8 cellular contexts compared by ENCODE assay signal in genomic region chr10:74176380-74177139, GRCh38. TPM values are rescaled to one million over a fixed set of nuclear protein-coding genes. Genes with fewer than 3 reads are reported as not detected.
DNase-seq lines count a peak whose midpoint lies in the region; ATAC-seq lines count a peak whose summit lies in the region.

No MANE protein-coding gene starts in this region.

- H3K4me3 ChIP-seq in endocrine pancreas (ENCODE audit: control insufficient read depth, insufficient read depth, low read length), result peak overlapping the region; percentile 92

- no peaks in the 10 kb centered on the region for H3K27me3 ChIP-seq in endocrine pancreas (ENCODE audit: control insufficient read depth, insufficient read depth, low read length)

- in situ Hi-C loops in Caki2 (cut with HindIII; ENCODE audit: low pct_unique_long_range_greater_than_20kb, low sequenced_read_pairs), result no loop called here

- no peaks in the 10 kb centered on the region for H3K9me3 ChIP-seq in endocrine pancreas (ENCODE audit: control insufficient read depth, low read length)

- peaks cover 6% of the 10 kb centered on the region for H3K4me1 ChIP-seq in endocrine pancreas (ENCODE audit: control insufficient read depth, insufficient read depth, low read length)

- peak overlapping the region; percentile 43 for H3K9ac ChIP-seq in endocrine pancreas (ENCODE audit: control insufficient read depth, insufficient read depth, low read length)

- no peaks in the 10 kb centered on the region for H3K36me3 ChIP-seq in endocrine pancreas (ENCODE audit: control insufficient read depth, insufficient read depth, low read length)

- peak; percentile 91 for ATAC-seq in GM21390 (IDR thresholded peaks at IDR 0.05; ENCODE audit: unreplicated experiment)

- DNase-seq in Caki2 (ENCODE audit: low read depth) (peak; percentile 97), HUDEP-2 (lab: John Stamatoyannopoulos, UW; ENCODE audit: unreplicated experiment in 76 of 76) (peak in 75 of 76 experiments; percentile 17 to 97 (median 93)), NOMO-1 treated with dmso at 0.1 percent for 144 hours (lab: John Stamatoyannopoulos, UW; ENCODE audit: unreplicated experiment) (peak; percentile 93), mesenteric fat pad (ENCODE audit: low spot score) (peak; percentile 99)
- peak; percentile 90 for DNase-seq in activated CD8-positive, alpha-beta memory T cell treated with anti-CD3 and anti-CD28 coated beads, Interleukin-2, amount 50 U/mL, for 1 hour (ENCODE audit: extremely low read depth)
- peak; percentile 88 for DNase-seq in stimulated activated CD8-positive, alpha-beta memory T cell treated with anti-CD3 and anti-CD28 coated beads, Interleukin-15, amount 100 ng/mL, for 1 hour (ENCODE audit: low read depth)

RNA-seq across cellular contexts. Expression of gene ADK, which starts 25.5 kb away (rescaled TPM):
- 26.5 and 39.8 TPM in 2 replicates for total RNA-seq in Caki2 (2014; rRNA removed; shearing (Covaris generic); ENCODE audit: low replicate concordance)
- total RNA-seq in mesenteric fat pad, result 34.9 TPM

RNA-seq across cellular contexts. Expression of gene AP3M1, which starts 25.9 kb away (rescaled TPM):
- 4.7 and 5.8 TPM in 2 replicates for total RNA-seq in Caki2 (2014; rRNA removed; shearing (Covaris generic); ENCODE audit: low replicate concordance)
- 34.1 TPM for total RNA-seq in mesenteric fat pad

Comparison
In these comparisons a context has a peak if more than half of its experiments do, and no peak if none do; other contexts are left out.
1. Peak in every context shown above with its lines: DNase-seq, ATAC-seq and H3K4me3 ChIP-seq.